In genomic region chr9:76564300-76564699, GRCh38 we compare ENCODE assay signal across 1 cellular context.
TF ChIP-seq lines count a peak whose summit lies in the region.

No MANE protein-coding gene starts in this region.

TF ChIP-seq in endothelial cell of umbilical vein, 7 proteins besides CTCF, POLR2A, EP300 and RAD21 (continued from another document):
- TF ChIP-seq POLR2AphosphoS5 (IDR thresholded peaks at IDR 0.05; ENCODE audit: insufficient read depth, low read depth, low read length): no peak
TF ChIP-seq in endothelial cell of umbilical vein: peak in this region for 3.
